In the genomic region with DNA sequence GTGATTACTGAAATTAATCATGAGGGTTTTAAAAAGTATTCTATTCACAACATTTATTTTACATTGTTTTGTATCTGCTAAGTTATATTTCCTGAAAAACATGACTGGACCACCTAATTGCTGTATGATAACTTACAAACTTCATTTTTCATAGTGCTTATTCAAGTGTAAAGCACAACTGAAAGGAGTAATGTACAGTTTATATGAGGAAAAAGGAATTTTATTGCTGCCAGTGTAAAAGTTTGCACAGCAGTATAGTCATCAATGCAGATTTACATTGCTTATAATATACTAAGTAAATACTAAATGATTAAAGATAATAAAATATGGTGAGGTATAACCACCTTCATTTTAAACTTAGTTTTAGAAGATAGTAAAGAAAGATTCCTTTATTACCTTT, we compare ENCODE assay signal across 9 cellular contexts. TPM values are rescaled to one million over a fixed set of nuclear protein-coding genes. Genes with fewer than 3 reads are reported as not detected.
DNase-seq lines count a peak whose midpoint lies in the region; ATAC-seq, FAIRE-seq and TF ChIP-seq lines count a peak whose summit lies in the region.
"Had no signal": no experiment of that assay in that cellular context is flagged by ENCODE, and none has a peak within 500 bp of the region (broad histone marks: within the 10 kb centered on the region; RNA-seq: fewer than 3 reads in every experiment).

No MANE protein-coding gene starts in this region.

- no peak for TF ChIP-seq RAD21 in K562 (CRISPR knock-in tag; conservative IDR thresholded peaks at IDR 0.05 in 1 of 2, IDR thresholded peaks at IDR 0.05 in 1 of 2)

- H3K27ac ChIP-seq in cardiac muscle cell (peak overlapping the region; percentile 3), K562 (ENCODE audit: extremely low read depth, low read depth, low read length) (no peak overlapping the region; the same call in 2 of the 3 replicates), mesenchymal stem cell (ENCODE audit: low read length, poor library complexity, severe bottlenecking) (no peak overlapping the region), upper lobe of left lung (peak overlapping the region; percentile 97 to 100 (median 98))

- no peak for FAIRE-seq in K562 (lab: Jason Lieb, UNC)

- H3K36me3 ChIP-seq in cardiac muscle cell = no peaks in the 10 kb centered on the region
- 0 out of 3 replicates have a peak, but pooled peaks cover 2% of the 10 kb centered on the region for H3K36me3 ChIP-seq in K562 (ENCODE audit: control insufficient read depth, insufficient read depth, low read length)
- peaks cover 0 to 3% of the 10 kb centered on the region in 2 experiments for H3K36me3 ChIP-seq in mesenchymal stem cell (ENCODE audit: control insufficient read depth in 1 of 2, insufficient read depth in 2 of 2, low read depth in 1 of 2, low read length in 2 of 2)
- H3K36me3 ChIP-seq in upper lobe of left lung = peaks cover 0 to 3% (median 0%) of the 10 kb centered on the region in 4 donors

- no peak overlapping the region for H4K8ac ChIP-seq in mesenchymal stem cell (ENCODE audit: low read length)

- no peak for ATAC-seq in K562
- ATAC-seq in upper lobe of left lung (ENCODE audit: low FRiP score in 2 of 2) = no peak
- ATAC-seq in HG02588 (IDR thresholded peaks at IDR 0.05; ENCODE audit: unreplicated experiment) = no peak

- no peak overlapping the region for H3K18ac ChIP-seq in mesenchymal stem cell (ENCODE audit: low read depth in 1 of 2, low read length in 2 of 2)

- H2AFZ ChIP-seq in K562 (ENCODE audit: low read depth, low read length) (no peak overlapping the region), mesenchymal stem cell (ENCODE audit: low read depth, low read length) (no peak overlapping the region)

- peak overlapping the region; percentile 46; the same call in 1 of the 2 replicates for H3K4me2 ChIP-seq in K562 (ENCODE audit: insufficient read depth, low read length)
- no peak overlapping the region for H3K4me2 ChIP-seq in mesenchymal stem cell (ENCODE audit: low read length, poor library complexity, severe bottlenecking)

- in situ Hi-C loops in K562 (cut with MboI) = loop anchor here (25.0 kb wide), 1 partner anchor 220 kb away; no protein-coding TSS in a partner anchor

- intact Hi-C loops in cardiac septum (cut with DNase I) = no loop called here
- intact Hi-C loops in K562 (cut with micrococcal nuclease) = loop anchor here (2.0 to 5.0 kb wide), 2 partner anchors 60 to 361 kb away; no protein-coding TSS in a partner anchor

- TF ChIP-seq POLR2A in K562 (conservative IDR thresholded peaks at IDR 0.05) (no peak), upper lobe of left lung (IDR thresholded peaks at IDR 0.05) (no peak)

- H3K9me1 ChIP-seq in K562 (ENCODE audit: control insufficient read depth, insufficient read depth, low read length) = no peaks in the 10 kb centered on the region

- H2BK12ac ChIP-seq in mesenchymal stem cell (ENCODE audit: low read length in 2 of 2) = no peak overlapping the region

- H2BK5ac ChIP-seq in mesenchymal stem cell (ENCODE audit: low read depth, low read length, poor library complexity, severe bottlenecking) = no peak overlapping the region

- H3K4ac ChIP-seq in mesenchymal stem cell (ENCODE audit: low read depth in 1 of 2, low read length in 2 of 2) = no peak overlapping the region

- TF ChIP-seq CTCF in cardiac muscle cell (IDR thresholded peaks at IDR 0.05; ENCODE audit: low read depth, low read length) = no peak
- TF ChIP-seq CTCF in K562 (IDR thresholded peaks at IDR 0.05 in 2 of 3, conservative IDR thresholded peaks at IDR 0.05 in 1 of 3; ENCODE audit: insufficient read depth in 2 of 3, low read depth in 1 of 3, low read length in 3 of 3) = no peak
- no peak for TF ChIP-seq CTCF in upper lobe of left lung (IDR thresholded peaks at IDR 0.05)

- BruUV-seq in K562 (replicated peaks; lab: Mats Ljungman, UMichigan) = no TSS peak

- H3K14ac ChIP-seq in mesenchymal stem cell (ENCODE audit: low read length in 2 of 2) = no peak overlapping the region

- H2AK5ac ChIP-seq in mesenchymal stem cell (ENCODE audit: low read length, severe bottlenecking) = no peak overlapping the region

- H3K9me3 ChIP-seq in cardiac muscle cell (ENCODE audit: low read depth) (no peaks in the 10 kb centered on the region), K562 (replicated peaks; ENCODE audit: control insufficient read depth, insufficient read depth, low read depth, low read length) (no peaks in the 10 kb centered on the region), mesenchymal stem cell (ENCODE audit: control insufficient read depth, low read length) (no peaks in the 10 kb centered on the region), upper lobe of left lung (no peaks in the 10 kb centered on the region)

- CTCF ChIA-PET in K562 (lab: Yijun Ruan, JAX; ENCODE audit: low intra/inter-chr PET ratio) = no interaction called here

- no peaks in the 10 kb centered on the region for H3K27me3 ChIP-seq in cardiac muscle cell
- no peaks in the 10 kb centered on the region for H3K27me3 ChIP-seq in K562 (ENCODE audit: control insufficient read depth in 2 of 2, insufficient read depth in 2 of 2, low read length in 2 of 2)
- H3K27me3 ChIP-seq in mesenchymal stem cell (ENCODE audit: control insufficient read depth in 1 of 2, insufficient read depth in 1 of 2, low read length in 2 of 2) = no peaks in the 10 kb centered on the region
- H3K27me3 ChIP-seq in upper lobe of left lung = no peaks in the 10 kb centered on the region

- POLR2A ChIA-PET in K562 (lab: Yijun Ruan, JAX) = no interaction called here

- peaks cover 85% of the 10 kb centered on the region for H3K79me2 ChIP-seq in K562 (ENCODE audit: control insufficient read depth, insufficient read depth, low read length)

- H3K79me1 ChIP-seq in mesenchymal stem cell (replicated peaks; ENCODE audit: low read length, poor library complexity, severe bottlenecking) = no peaks in the 10 kb centered on the region

- H3K9ac ChIP-seq in K562 (ENCODE audit: insufficient read depth in 1 of 2, low read depth in 2 of 2, low read length in 2 of 2) (peak overlapping the region in 1 of 2 experiments; percentile 67; a peak in 2 of 4 replicates), mesenchymal stem cell (ENCODE audit: low read length) (peak overlapping the region; percentile 97)

- peaks cover 11% of the 10 kb centered on the region; the same call in 1 of the 2 replicates for H4K20me1 ChIP-seq in K562 (replicated peaks; ENCODE audit: control insufficient read depth, insufficient read depth, low read length)

- H3K4me1 ChIP-seq in cardiac muscle cell (ENCODE audit: low read depth) (peaks cover 34% of the 10 kb centered on the region), K562 (replicated peaks in 1 of 2; ENCODE audit: control insufficient read depth in 2 of 2, insufficient read depth in 2 of 2, low read length in 2 of 2) (peaks cover 0 to 7% of the 10 kb centered on the region in 2 experiments; a peak in 2 of 5 replicates), mesenchymal stem cell (ENCODE audit: control insufficient read depth, insufficient read depth, low read depth, low read length) (peaks cover 6% of the 10 kb centered on the region), upper lobe of left lung (peaks cover 29 to 43% (median 38%) of the 10 kb centered on the region in 4 donors)

- no peak for DNase-seq in cardiac muscle cell (ENCODE audit: low read depth in 1 of 2, low spot score in 1 of 2)
- no peak for DNase-seq in cardiac septum (ENCODE audit: low spot score)
- no peak for DNase-seq in K562 (ENCODE audit: extremely low read depth in 1 of 4, low spot score in 3 of 4)
- DNase-seq in mesenchymal stem cell = no peak
- DNase-seq in upper lobe of left lung = no peak
- DNase-seq in dedifferentiated amniotic fluid mesenchymal stem cell (ENCODE audit: extremely low spot score) = no peak
- no peak for DNase-seq in effector CD8-positive, alpha-beta T cell (lab: John Stamatoyannopoulos, UW)
- DNase-seq: activated CD4-positive, alpha-beta T cell treated with anti-CD3 and anti-CD28 coated beads, Interleukin-2, amount 50 U/mL, for 48 hours had no signal

- H3K4me3 ChIP-seq in cardiac muscle cell (peak overlapping the region; percentile 98), K562 (peak overlapping the region; percentile 88), mesenchymal stem cell (ENCODE audit: insufficient read depth in 1 of 2, low read depth in 1 of 2, low read length in 2 of 2) (peak overlapping the region in 1 of 2 experiments; percentile 95), upper lobe of left lung (peak overlapping the region in 3 of 4 donors; percentile 68 to 85 (median 76))

- no peak overlapping the region for H2BK120ac ChIP-seq in mesenchymal stem cell (ENCODE audit: low read depth, low read length)

- H2BK15ac ChIP-seq in mesenchymal stem cell (ENCODE audit: low read depth, poor library complexity, severe bottlenecking) = no peak overlapping the region

- no peak overlapping the region for H4K91ac ChIP-seq in mesenchymal stem cell (ENCODE audit: low read length)

- H3K23ac ChIP-seq in mesenchymal stem cell (ENCODE audit: low read length in 2 of 2) = no peak overlapping the region

- TF ChIP-seq EP300 in K562 (IDR thresholded peaks at IDR 0.05; ENCODE audit: low read length) (no peak), upper lobe of left lung (IDR thresholded peaks at IDR 0.05) (no peak)

RNA-seq across cellular contexts. Expression of a gene that starts 4.0 kb away (rescaled TPM):
- total RNA-seq in cardiac muscle cell (33.8 and 66.1 TPM in 2 replicates), cardiac septum (59.5 TPM), K562 (2014; rRNA removed) (16.9 and 22.2 TPM in 2 replicates), K562 (2014; rRNA removed; fragmentation: Illumina TruSeq; extraction: Trizol) (56.9 and 58.5 TPM in 2 replicates), K562 (2015; rRNA removed; fragmentation: Illumina TruSeq; extraction: Trizol) (52.7 and 56.4 TPM in 2 replicates), K562 (2021) (25.0 and 28.4 TPM in 2 replicates), upper lobe of left lung (100 to 1,000 TPM in 3 of 6 donors, 10 to 100 TPM in 3; 63.3 to 177 (median 99.0) TPM)
- polyA plus RNA-seq in cardiac muscle cell (30.4 and 34.1 TPM in 2 replicates), K562 (2011; rRNA removed) (24.2 and 25.0 TPM in 2 replicates), K562 (2014; fragmentation: Illumina TruSeq; extraction: Trizol) (15.6 and 15.7 TPM in 2 replicates), K562 (2014; fragmentation: Nextera tagmentation; extraction: Ambion mirVana) (10 to 100 TPM in 1 of 2 experiments, 1 to 10 TPM in 1; 8.4 to 12.8 TPM), K562 (2014; rRNA removed) (13.1 and 18.5 TPM in 2 replicates)
- total RNA-seq in K562 (2011; cell fraction: chromatin; rRNA removed; ENCODE audit: low replicate concordance) = 26.5 and 143 TPM in 2 replicates
- 16.0 and 23.8 TPM in 2 replicates for total RNA-seq in K562 (2011; cell fraction: nucleolus; rRNA removed)
- total RNA-seq in K562 (2011; cell fraction: nucleoplasm; rRNA removed) = 61.3 and 94.4 TPM in 2 replicates
- 3.4 and 4.9 TPM in 2 replicates for polyA plus RNA-seq in K562 (2011; cell fraction: cytosol; rRNA removed)
- polyA plus RNA-seq in K562 (2011; cell fraction: nucleus; rRNA removed) = 12.9 and 20.9 TPM in 2 replicates
- 17.3 and 29.7 TPM in 2 replicates for polyA plus RNA-seq in K562 (2012)
- 78.7 and 109 TPM in 2 replicates for polyA minus RNA-seq in K562 (2011; rRNA and poly(A)+ RNA removed)
- 24.5 and 44.1 TPM in 2 replicates for polyA minus RNA-seq in K562 (2011; cell fraction: cytosol; rRNA and poly(A)+ RNA removed)
- polyA minus RNA-seq in K562 (2011; cell fraction: nucleus; rRNA and poly(A)+ RNA removed) = 54.4 and 127 TPM in 2 replicates
- 48.3 TPM for polyA plus RNA-seq in mesenchymal stem cell (2013, experiment 1 of 2)
- polyA plus RNA-seq in mesenchymal stem cell (2013, experiment 2 of 2) = 48.6 TPM

RNA-seq across cellular contexts. Expression of a gene that starts 4.1 kb away (rescaled TPM):
- 1.5 and 1.8 TPM in 2 replicates for total RNA-seq in cardiac muscle cell
- polyA plus RNA-seq in cardiac muscle cell = 0.69 and 0.77 TPM in 2 replicates
- 0.24 TPM for total RNA-seq in cardiac septum
- 0.42 and 0.51 TPM in 2 replicates for total RNA-seq in K562 (2011; cell fraction: chromatin; rRNA removed; ENCODE audit: low replicate concordance)
- total RNA-seq in K562 (2011; cell fraction: nucleolus; rRNA removed) = 0.39 and 0.50 TPM in 2 replicates
- total RNA-seq in K562 (2011; cell fraction: nucleoplasm; rRNA removed) = 0.37 and 0.84 TPM in 2 replicates
- 0.09 and 0.41 TPM in 2 replicates for total RNA-seq in K562 (2014; rRNA removed)
- total RNA-seq in K562 (2014; rRNA removed; fragmentation: Illumina TruSeq; extraction: Trizol) = 0.22 and 0.29 TPM in 2 replicates
- 0.25 and 0.34 TPM in 2 replicates for total RNA-seq in K562 (2015; rRNA removed; fragmentation: Illumina TruSeq; extraction: Trizol)
- 0.25 and 0.40 TPM in 2 replicates for total RNA-seq in K562 (2021)
- 0.07 and 0.08 TPM in 2 replicates for polyA plus RNA-seq in K562 (2011; rRNA removed)
- polyA plus RNA-seq in K562 (2011; cell fraction: cytosol; rRNA removed) = 0.10 and 0.12 TPM in 2 replicates
- polyA plus RNA-seq in K562 (2011; cell fraction: nucleus; rRNA removed) = 0.07 and 0.08 TPM in 2 replicates
- polyA plus RNA-seq in K562 (2012) = 0.21 and 0.44 TPM in 2 replicates
- 0.22 and 0.29 TPM in 2 replicates for polyA plus RNA-seq in K562 (2014; fragmentation: Illumina TruSeq; extraction: Trizol)
- under 1 TPM; 0.29 to 0.35 TPM for polyA plus RNA-seq in K562 (2014; fragmentation: Nextera tagmentation; extraction: Ambion mirVana)
- polyA plus RNA-seq in K562 (2014; rRNA removed) = 0.08 and 0.32 TPM in 2 replicates
- 0.18 and 0.24 TPM in 2 replicates for polyA minus RNA-seq in K562 (2011; rRNA and poly(A)+ RNA removed)
- not detected in 2 replicates for polyA minus RNA-seq in K562 (2011; cell fraction: cytosol; rRNA and poly(A)+ RNA removed)
- 0.54 and 0.89 TPM in 2 replicates for polyA minus RNA-seq in K562 (2011; cell fraction: nucleus; rRNA and poly(A)+ RNA removed)
- polyA plus RNA-seq in mesenchymal stem cell (2013, experiment 1 of 2) = 0.46 TPM
- polyA plus RNA-seq in mesenchymal stem cell (2013, experiment 2 of 2) = 0.47 TPM
- under 1 TPM in 4 of 6 donors, not detected in 2; 0.20 to 0.54 (median 0.44) TPM for total RNA-seq in upper lobe of left lung

RNA-seq across cellular contexts. Expression of a gene that starts 49.4 kb away (rescaled TPM):
- 41.6 and 47.4 TPM in 2 replicates for total RNA-seq in cardiac muscle cell
- polyA plus RNA-seq in cardiac muscle cell = 82.5 and 103 TPM in 2 replicates
- 92.0 TPM for total RNA-seq in cardiac septum
- total RNA-seq in K562 (2011; cell fraction: chromatin; rRNA removed; ENCODE audit: low replicate concordance) = 26.9 and 67.3 TPM in 2 replicates
- total RNA-seq in K562 (2011; cell fraction: nucleolus; rRNA removed) = 14.2 and 17.1 TPM in 2 replicates
- total RNA-seq in K562 (2011; cell fraction: nucleoplasm; rRNA removed) = 30.2 and 34.9 TPM in 2 replicates
- total RNA-seq in K562 (2014; rRNA removed) = 11.3 and 13.9 TPM in 2 replicates
- 33.8 and 42.0 TPM in 2 replicates for total RNA-seq in K562 (2014; rRNA removed; fragmentation: Illumina TruSeq; extraction: Trizol)
- 24.5 and 26.8 TPM in 2 replicates for total RNA-seq in K562 (2015; rRNA removed; fragmentation: Illumina TruSeq; extraction: Trizol)
- 28.9 and 33.2 TPM in 2 replicates for total RNA-seq in K562 (2021)
- 23.6 and 30.4 TPM in 2 replicates for polyA plus RNA-seq in K562 (2011; rRNA removed)
- 4.1 and 10.3 TPM in 2 replicates for polyA plus RNA-seq in K562 (2011; cell fraction: cytosol; rRNA removed)
- polyA plus RNA-seq in K562 (2011; cell fraction: nucleus; rRNA removed) = 5.6 and 8.9 TPM in 2 replicates
- polyA plus RNA-seq in K562 (2012) = 16.8 and 18.9 TPM in 2 replicates
- polyA plus RNA-seq in K562 (2014; fragmentation: Illumina TruSeq; extraction: Trizol) = 21.6 and 26.8 TPM in 2 replicates
- polyA plus RNA-seq in K562 (2014; fragmentation: Nextera tagmentation; extraction: Ambion mirVana) = 10 to 100 TPM; 27.3 to 31.0 TPM
- polyA plus RNA-seq in K562 (2014; rRNA removed) = 16.9 and 18.9 TPM in 2 replicates
- 39.5 and 40.0 TPM in 2 replicates for polyA minus RNA-seq in K562 (2011; rRNA and poly(A)+ RNA removed)
- polyA minus RNA-seq in K562 (2011; cell fraction: cytosol; rRNA and poly(A)+ RNA removed) = 12.5 and 15.4 TPM in 2 replicates
- 9.7 and 16.1 TPM in 2 replicates for polyA minus RNA-seq in K562 (2011; cell fraction: nucleus; rRNA and poly(A)+ RNA removed)
- 34.7 TPM for polyA plus RNA-seq in mesenchymal stem cell (2013, experiment 1 of 2)
- 37.4 TPM for polyA plus RNA-seq in mesenchymal stem cell (2013, experiment 2 of 2)
- 10 to 100 TPM in 5 of 6 donors, 1 to 10 TPM in 1; 6.3 to 66.9 (median 36.2) TPM for total RNA-seq in upper lobe of left lung

Comparison
In these comparisons a context has a peak if more than half of its experiments do, and no peak if none do; other contexts are left out.
1. H3K27ac ChIP-seq: peak in cardiac muscle cell (single experiment) and upper lobe of left lung (4 of 4); none in K562 (single experiment) and mesenchymal stem cell (single experiment).